ENCODE assay signal across 9 cellular contexts in the genomic region with DNA sequence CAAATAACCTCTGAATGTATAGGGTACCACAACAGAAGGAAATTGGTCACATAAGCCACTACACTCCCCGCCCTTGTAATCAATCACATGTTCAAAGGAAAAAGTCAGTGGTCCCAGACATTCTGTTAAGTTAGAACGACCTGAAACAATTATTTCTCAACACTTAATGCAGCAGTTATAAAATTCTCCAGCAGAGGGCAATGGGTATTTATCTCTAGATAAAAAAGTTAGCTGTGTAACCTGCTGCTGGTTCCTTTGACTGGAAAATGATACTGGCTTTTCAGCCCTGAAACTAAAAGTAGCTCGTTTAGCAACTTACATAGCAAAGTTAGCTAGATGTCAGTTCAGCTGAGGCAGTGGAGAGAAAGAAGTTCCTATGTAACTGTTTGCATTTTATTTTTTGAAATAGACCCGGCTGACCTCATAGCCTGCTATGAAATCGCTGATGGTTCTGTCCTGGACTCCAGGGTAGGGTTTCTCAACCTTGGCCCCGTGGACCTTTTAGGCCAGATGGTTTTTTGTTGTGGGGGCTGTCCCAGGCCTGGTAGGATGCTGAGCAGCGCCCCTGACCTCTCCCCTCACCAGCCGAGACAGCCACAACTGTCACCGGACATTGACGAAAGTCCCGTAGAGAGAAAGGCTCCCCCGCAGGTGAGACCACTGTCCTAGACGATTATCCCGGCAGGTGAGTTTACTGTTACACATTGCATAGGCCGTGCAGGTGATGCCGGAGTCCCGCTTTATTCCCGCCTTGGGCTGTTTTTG. TPM values are rescaled to one million over a fixed set of nuclear protein-coding genes. Genes with fewer than 3 reads are reported as not detected.
DNase-seq lines count a peak whose midpoint lies in the region; ATAC-seq and TF ChIP-seq lines count a peak whose summit lies in the region.
"Had no signal": no experiment of that assay in that cellular context is flagged by ENCODE, and none has a peak within 500 bp of the region (broad histone marks: within the 10 kb centered on the region; RNA-seq: fewer than 3 reads in every experiment).

No MANE protein-coding gene starts in this region.

- no peak overlapping the region for H3K4me2 ChIP-seq in SU-DHL-6 (ENCODE audit: low read depth, low read length, poor library complexity, severe bottlenecking)

- peaks cover 15% of the 10 kb centered on the region for H3K27me3 Mint-ChIP-seq in CD4-positive, CD25-positive, alpha-beta regulatory T cell

- no peaks in the 10 kb centered on the region for H3K9me2 ChIP-seq in SU-DHL-6 (replicated peaks; ENCODE audit: insufficient read depth, low read length)

- no peak overlapping the region for H3K27ac ChIP-seq in CD4-positive, CD25-positive, alpha-beta regulatory T cell (ENCODE audit: insufficient read depth, low read length, poor library complexity, severe bottlenecking)
- H3K27ac ChIP-seq in SU-DHL-6 (ENCODE audit: low read depth, low read length): no peak overlapping the region

- peak overlapping the region in 1 of 3 donors; percentile 20 for H3K27ac Mint-ChIP-seq in CD4-positive, CD25-positive, alpha-beta regulatory T cell
- H3K27ac Mint-ChIP-seq: T-cell had no signal

- peaks cover 0 to 2% (median 0%) of the 10 kb centered on the region in 4 donors for H3K4me1 Mint-ChIP-seq in CD4-positive, CD25-positive, alpha-beta regulatory T cell
- H3K4me1 Mint-ChIP-seq: T-cell had no signal

- peak; percentile 59 for TF ChIP-seq CTCF in SU-DHL-6 (IDR thresholded peaks at IDR 0.05; ENCODE audit: insufficient read depth, low read length, poor library complexity, severe bottlenecking)

- H4K20me1 ChIP-seq in SU-DHL-6 (ENCODE audit: low read depth, low read length): no peaks in the 10 kb centered on the region

- H3F3A ChIP-seq in SU-DHL-6 (ENCODE audit: insufficient read depth): no peaks in the 10 kb centered on the region

- H3K4me3 Mint-ChIP-seq in CD4-positive, CD25-positive, alpha-beta regulatory T cell: no peak overlapping the region
- H3K4me3 Mint-ChIP-seq: T-cell had no signal

- H3K36me3 Mint-ChIP-seq in CD4-positive, CD25-positive, alpha-beta regulatory T cell: no peaks in the 10 kb centered on the region
- H3K36me3 Mint-ChIP-seq: T-cell had no signal

- ATAC-seq in CD4-positive, CD25-positive, alpha-beta regulatory T cell (ENCODE audit: low read depth in 2 of 2): peak in 1 of 2 donors; percentile 50
- peak; percentile 64 for ATAC-seq in GM18502 (IDR thresholded peaks at IDR 0.05; ENCODE audit: poor library complexity, unreplicated experiment)
- no peak for ATAC-seq in GM18520 (IDR thresholded peaks at IDR 0.05; ENCODE audit: unreplicated experiment)

- H2AFZ ChIP-seq in SU-DHL-6 (ENCODE audit: low read depth, low read length, severe bottlenecking): no peak overlapping the region

- DNase-seq in CD4-positive, CD25-positive, alpha-beta regulatory T cell: peak in 2 of 3 donors; percentile 43 to 66
- DNase-seq in Kasumi-1 (lab: John Stamatoyannopoulos, UW): peak; percentile 88 to 95
- DNase-seq in fibroblast of peridontal ligament (ENCODE audit: extremely low read depth): peak; percentile 76
- DNase-seq in pons (ENCODE audit: low spot score): peak; percentile 66
- no peak for DNase-seq in stimulated activated CD4-positive, alpha-beta T cell treated with anti-CD3 and anti-CD28 coated beads, Interleukin-15, amount 100 ng/mL, for 24 hours

- no peaks in the 10 kb centered on the region for H3K9me3 ChIP-seq in CD4-positive, CD25-positive, alpha-beta regulatory T cell (ENCODE audit: control insufficient read depth in 2 of 2, low read length in 2 of 2)
- no peaks in the 10 kb centered on the region for H3K9me3 ChIP-seq in SU-DHL-6 (ENCODE audit: insufficient read depth, low read length)

- H3K4me3 ChIP-seq in CD4-positive, CD25-positive, alpha-beta regulatory T cell (ENCODE audit: low read depth, low read length): no peak overlapping the region
- no peak overlapping the region for H3K4me3 ChIP-seq in SU-DHL-6 (ENCODE audit: insufficient read depth, low read length, poor library complexity, severe bottlenecking)

- H3K36me3 ChIP-seq in CD4-positive, CD25-positive, alpha-beta regulatory T cell (ENCODE audit: control insufficient read depth, insufficient read depth, low read length): no peaks in the 10 kb centered on the region
- no peaks in the 10 kb centered on the region for H3K36me3 ChIP-seq in SU-DHL-6 (ENCODE audit: low read length)

- peaks cover 1% of the 10 kb centered on the region for H3K27me3 ChIP-seq in CD4-positive, CD25-positive, alpha-beta regulatory T cell (ENCODE audit: control insufficient read depth, insufficient read depth, low read length)
- H3K27me3 ChIP-seq in SU-DHL-6 (ENCODE audit: low read length): no peaks in the 10 kb centered on the region

- no peaks in the 10 kb centered on the region for H3K4me1 ChIP-seq in CD4-positive, CD25-positive, alpha-beta regulatory T cell (ENCODE audit: control insufficient read depth, insufficient read depth, low read length, poor library complexity, severe bottlenecking)

- H3K79me2 ChIP-seq in SU-DHL-6 (ENCODE audit: insufficient read depth, low read length): no peaks in the 10 kb centered on the region

- no peak overlapping the region for H3K9ac ChIP-seq in SU-DHL-6 (ENCODE audit: low read length)

- no peaks in the 10 kb centered on the region for H3K9me3 Mint-ChIP-seq in CD4-positive, CD25-positive, alpha-beta regulatory T cell
- H3K9me3 Mint-ChIP-seq: T-cell had no signal

RNA-seq across cellular contexts. Expression of gene PROSER2, which starts 40.2 kb away (rescaled TPM):
- total RNA-seq in CD4-positive, CD25-positive, alpha-beta regulatory T cell: 1.3 TPM
- polyA plus RNA-seq in CD4-positive, CD25-positive, alpha-beta regulatory T cell: under 1 TPM in 2 of 4 donors, not detected in 2; 0.25 to 0.65 TPM

RNA-seq across cellular contexts. Expression of gene ECHDC3, which starts 40.8 kb away (rescaled TPM):
- total RNA-seq in CD4-positive, CD25-positive, alpha-beta regulatory T cell: 0.47 TPM
- 1 to 10 TPM in 1 of 4 donors, under 1 TPM in 3; 0.10 to 1.1 (median 0.47) TPM for polyA plus RNA-seq in CD4-positive, CD25-positive, alpha-beta regulatory T cell
